In genomic region chr18:8610442-8610801, GRCh38 we compare ENCODE assay signal across 8 cellular contexts. TPM values are rescaled to one million over a fixed set of nuclear protein-coding genes. Genes with fewer than 3 reads are reported as not detected.
DNase-seq lines count a peak whose midpoint lies in the region; ATAC-seq and TF ChIP-seq lines count a peak whose summit lies in the region.

No MANE protein-coding gene starts in this region.

- peak overlapping the region; percentile 23 for H2AFZ ChIP-seq in KMS-11 (ENCODE audit: low read depth)

- 0 to 1% methylated on average over 11 of the region's 11 CpGs for WGBS in lower leg skin, 2 donors
- WGBS in transverse colon (ENCODE audit: low coverage in 1 of 2), 2 donors, result 2 to 25% methylated on average over 1 to 11 of the region's 11 CpGs

- H3K79me2 ChIP-seq in KMS-11 (ENCODE audit: insufficient read depth, low read depth), result peaks cover 55% of the 10 kb centered on the region

- H3K4me2 ChIP-seq in KMS-11, result peak overlapping the region; percentile 95

- TSS peak; percentile 43 for BruUV-seq in Calu3 (replicated peaks; lab: Mats Ljungman, UMichigan)

- no peaks in the 10 kb centered on the region for H3K27me3 ChIP-seq in KMS-11 (ENCODE audit: insufficient read depth, low read depth)
- peaks cover 4% of the 10 kb centered on the region for H3K27me3 ChIP-seq in transverse colon

- peaks cover 26% of the 10 kb centered on the region for H3K36me3 Mint-ChIP-seq in Calu3 (ENCODE audit: insufficient read depth, unreplicated experiment)
- peaks cover 13% of the 10 kb centered on the region for H3K36me3 Mint-ChIP-seq in brain

- no peak for DNase-seq in Calu3
- no peak for DNase-seq in lower leg skin (ENCODE audit: low spot score in 2 of 2)
- peak; percentile 14 for DNase-seq in transverse colon
- no peak for DNase-seq in NCI-H1105 treated with DMSO at 0.1 percent for 48 hours (lab: John Stamatoyannopoulos, UW)
- no peak for DNase-seq in NCI-H128 (lab: John Stamatoyannopoulos, UW; ENCODE audit: unreplicated experiment)

- H3K9me3 Mint-ChIP-seq in Calu3 (ENCODE audit: low read depth, unreplicated experiment) (no peaks in the 10 kb centered on the region), brain (peaks cover 0 to 2% (median 0%) of the 10 kb centered on the region in 5 experiments)

- peaks cover 27% of the 10 kb centered on the region for H3K4me1 Mint-ChIP-seq in Calu3 (ENCODE audit: low read depth, unreplicated experiment)
- H3K4me1 Mint-ChIP-seq in brain, result peaks cover 68% of the 10 kb centered on the region

- peak overlapping the region; percentile 64 for H3K4me3 Mint-ChIP-seq in Calu3 (ENCODE audit: low read depth, unreplicated experiment)
- H3K4me3 Mint-ChIP-seq in brain, result peak overlapping the region; percentile 76 to 95 (median 91)

- H3K27ac Mint-ChIP-seq in Calu3 (ENCODE audit: unreplicated experiment) (peak overlapping the region; percentile 30), brain (peak overlapping the region; percentile 50 to 86 (median 80))

- TF ChIP-seq CTCF in Calu3 (IDR thresholded peaks at IDR 0.05; ENCODE audit: unreplicated experiment) (no peak), KMS-11 (conservative IDR thresholded peaks at IDR 0.05; ENCODE audit: low read depth, low read length) (no peak), brain (conservative IDR thresholded peaks at IDR 0.05) (no peak), lower leg skin (IDR thresholded peaks at IDR 0.05) (no peak), transverse colon (IDR thresholded peaks at IDR 0.05) (no peak)

- peaks cover 19% of the 10 kb centered on the region; the same call in 1 of the 2 replicates for H4K20me1 ChIP-seq in KMS-11 (ENCODE audit: insufficient read depth)

- H3K36me3 ChIP-seq in KMS-11 (ENCODE audit: insufficient read depth), result no peaks in the 10 kb centered on the region
- no peaks in the 10 kb centered on the region for H3K36me3 ChIP-seq in transverse colon

- ATAC-seq in HG03159 (IDR thresholded peaks at IDR 0.05; ENCODE audit: unreplicated experiment), result no peak

- H3K4me1 ChIP-seq in KMS-11 (ENCODE audit: low read depth, poor library complexity, severe bottlenecking) (peaks cover 35% of the 10 kb centered on the region), transverse colon (peaks cover 19 to 44% (median 37%) of the 10 kb centered on the region in 4 donors)

- H3K9me3 ChIP-seq in transverse colon, result no peaks in the 10 kb centered on the region

- no peak for TF ChIP-seq POLR2A in lower leg skin (IDR thresholded peaks at IDR 0.05)
- no peak for TF ChIP-seq POLR2A in transverse colon (IDR thresholded peaks at IDR 0.05)

- peak overlapping the region; percentile 32 for H3K27ac ChIP-seq in KMS-11
- peak overlapping the region; percentile 65 to 85 (median 80) for H3K27ac ChIP-seq in transverse colon

- no peak for TF ChIP-seq EP300 in transverse colon (IDR thresholded peaks at IDR 0.05; ENCODE audit: low read depth)

- peak overlapping the region; percentile 60 for H3K9ac ChIP-seq in KMS-11

- in situ Hi-C loops in transverse colon (cut with MboI; ENCODE audit: low pct_ligation_motif_present in 1 of 4, low pct_unique_long_range_greater_than_20kb in 1 of 4, low sequenced_read_pairs in 3 of 4), result no loop called here

- CTCF ChIA-PET in Calu3 (lab: Charles Lee), result no interaction called here

- H3K4me3 ChIP-seq in KMS-11 (IDR thresholded peaks at IDR 0.05; ENCODE audit: insufficient read depth, low read depth, low read length) (no peak overlapping the region), lower leg skin (ENCODE audit: low read depth, poor library complexity, severe bottlenecking) (peak overlapping the region; percentile 94), transverse colon (peak overlapping the region; percentile 79 to 96 (median 86))

- intact Hi-C loops in Calu3 (cut with micrococcal nuclease; ENCODE audit: unreplicated experiment) (no loop called here), lower leg skin (cut with DNase I; ENCODE audit: low total_unique reads) (no loop called here), transverse colon (cut with DNase I; ENCODE audit: low total_unique reads) (no loop called here)

- H3K27me3 Mint-ChIP-seq in Calu3 (ENCODE audit: unreplicated experiment) (peaks cover 14% of the 10 kb centered on the region), brain (peaks cover 17% of the 10 kb centered on the region)

RNA-seq across cellular contexts. Expression of gene RAB12, which starts 1.2 kb away (rescaled TPM):
- total RNA-seq in Calu3 (2022) (47.7 and 49.5 TPM in 2 replicates), lower leg skin (10 to 100 TPM; 33.6 to 46.8 (median 44.4) TPM), transverse colon (10 to 100 TPM in 3 of 4 donors, 1 to 10 TPM in 1; 6.7 to 40.3 (median 23.7) TPM)
- polyA plus RNA-seq in brain (ENCODE audit: insufficient read depth, low read depth, low replicate concordance), result 15.1 TPM
